In genomic region chr16:70430667-70431536, GRCh38 we compare ENCODE assay signal across 1 cellular context.
TF ChIP-seq lines count a peak whose summit lies in the region.

No MANE protein-coding gene starts in this region.

TF ChIP-seq in K562, 482 proteins besides CTCF, POLR2A, EP300 and RAD21 (continued from another document and continues in another):
- TF ChIP-seq ZNF639 (CRISPR knock-in tag; conservative IDR thresholded peaks at IDR 0.05 in 1 of 2, IDR thresholded peaks at IDR 0.05 in 1 of 2) (peak in 1 of 2 experiments; percentile 82; a peak in 2 of 4 replicates), NFIX (CRISPR knock-in tag; IDR thresholded peaks at IDR 0.05; ENCODE audit: low read depth) (no peak), ARID3B (CRISPR knock-in tag; IDR thresholded peaks at IDR 0.05; ENCODE audit: borderline replicate concordance) (no peak), NR4A1 (CRISPR knock-in tag; IDR thresholded peaks at IDR 0.05) (no peak), NR4A1 (tag; IDR thresholded peaks at IDR 0.05) (peak; percentile 51; the same call in 1 of the 2 replicates), PKNOX1 (IDR thresholded peaks at IDR 0.05) (peak; percentile 68), GATAD2B (IDR thresholded peaks at IDR 0.05; ENCODE audit: borderline replicate concordance) (no peak), REST (CRISPR knock-in tag; IDR thresholded peaks at IDR 0.05; ENCODE audit: low read depth) (peak; percentile 29; the same call in 1 of the 2 replicates), HMGXB4 (CRISPR knock-in tag; IDR thresholded peaks at IDR 0.05) (no peak), BRD4 (IDR thresholded peaks at IDR 0.05) (peak; percentile 54; the same call in 1 of the 2 replicates), ZNF354B (CRISPR knock-in tag; IDR thresholded peaks at IDR 0.05) (0 out of 2 replicates have a peak, but pooled peaks have one; percentile 24), XRCC4 (IDR thresholded peaks at IDR 0.05; ENCODE audit: extremely low read depth, insufficient read depth, insufficient read length) (no peak), HSF4 (CRISPR knock-in tag; IDR thresholded peaks at IDR 0.05; ENCODE audit: borderline replicate concordance) (peak; percentile 46; the same call in 1 of the 2 replicates), PCBP2 (IDR thresholded peaks at IDR 0.05; ENCODE audit: low read depth, low read length, poor library complexity, severe bottlenecking) (no peak), ZEB2 (IDR thresholded peaks at IDR 0.05) (no peak), ZNF41 (CRISPR knock-in tag; conservative IDR thresholded peaks at IDR 0.05) (0 out of 2 replicates have a peak, but pooled peaks have one; percentile 19), CREM (IDR thresholded peaks at IDR 0.05; ENCODE audit: low read depth) (peak; percentile 72; the same call in 1 of the 2 replicates), GTF2A2 (tag; IDR thresholded peaks at IDR 0.05) (no peak), ZBTB40 (IDR thresholded peaks at IDR 0.05) (0 out of 2 replicates have a peak, but pooled peaks have one; percentile 47), ZBTB40 (CRISPR knock-in tag; IDR thresholded peaks at IDR 0.05) (no peak), ZNF586 (CRISPR knock-in tag; conservative IDR thresholded peaks at IDR 0.05) (no peak), ATF4 (CRISPR knock-in tag; IDR thresholded peaks at IDR 0.05) (peak; percentile 71), DMBX1 (CRISPR knock-in tag; IDR thresholded peaks at IDR 0.05; ENCODE audit: borderline replicate concordance) (peak; percentile 88), MIER1 (IDR thresholded peaks at IDR 0.05; ENCODE audit: low read depth) (no peak), FOXJ2 (tag; IDR thresholded peaks at IDR 0.05) (peak; percentile 37; the same call in 1 of the 2 replicates), TAF7 (tag; IDR thresholded peaks at IDR 0.05) (peak; percentile 53), ZNF445 (CRISPR knock-in tag; IDR thresholded peaks at IDR 0.05; ENCODE audit: low read depth) (peak; percentile 39; the same call in 1 of the 2 replicates), ZNF584 (CRISPR knock-in tag; IDR thresholded peaks at IDR 0.05; ENCODE audit: low read depth) (peak; percentile 43; the same call in 1 of the 2 replicates), ETV1 (tag; conservative IDR thresholded peaks at IDR 0.05; ENCODE audit: low read depth) (0 out of 2 replicates have a peak, but pooled peaks have one; percentile 14), POU5F1 (IDR thresholded peaks at IDR 0.05; ENCODE audit: borderline replicate concordance, low read depth, low read length, partially characterized antibody) (no peak), PTRF (tag; IDR thresholded peaks at IDR 0.05) (0 out of 2 replicates have a peak, but pooled peaks have one; percentile 36), DPF2 (IDR thresholded peaks at IDR 0.05) (0 out of 2 replicates have a peak, but pooled peaks have one; percentile 18), ZNF444 (CRISPR knock-in tag; IDR thresholded peaks at IDR 0.05) (peak; percentile 73; the same call in 1 of the 2 replicates), NR2C2 (CRISPR knock-in tag; IDR thresholded peaks at IDR 0.05) (no peak), NR2C2 (tag; IDR thresholded peaks at IDR 0.05) (peak; percentile 34), ZFP1 (CRISPR knock-in tag; IDR thresholded peaks at IDR 0.05) (no peak), ELF1 (tag; IDR thresholded peaks at IDR 0.05) (no peak), VEZF1 (CRISPR knock-in tag; IDR thresholded peaks at IDR 0.05) (peak; percentile 96), NFXL1 (CRISPR knock-in tag; IDR thresholded peaks at IDR 0.05) (0 out of 2 replicates have a peak, but pooled peaks have one; percentile 34), SPI1 (IDR thresholded peaks at IDR 0.05; ENCODE audit: borderline replicate concordance, low read depth, low read length) (0 out of 2 replicates have a peak, but pooled peaks have one; percentile 17), FOXK2 (conservative IDR thresholded peaks at IDR 0.05 in 1 of 2, IDR thresholded peaks at IDR 0.05 in 1 of 2; ENCODE audit: low read depth in 2 of 2) (0 out of 4 replicates have a peak, but pooled peaks of 1 of the 2 experiments have one; percentile 24)
